In the genomic region with DNA sequence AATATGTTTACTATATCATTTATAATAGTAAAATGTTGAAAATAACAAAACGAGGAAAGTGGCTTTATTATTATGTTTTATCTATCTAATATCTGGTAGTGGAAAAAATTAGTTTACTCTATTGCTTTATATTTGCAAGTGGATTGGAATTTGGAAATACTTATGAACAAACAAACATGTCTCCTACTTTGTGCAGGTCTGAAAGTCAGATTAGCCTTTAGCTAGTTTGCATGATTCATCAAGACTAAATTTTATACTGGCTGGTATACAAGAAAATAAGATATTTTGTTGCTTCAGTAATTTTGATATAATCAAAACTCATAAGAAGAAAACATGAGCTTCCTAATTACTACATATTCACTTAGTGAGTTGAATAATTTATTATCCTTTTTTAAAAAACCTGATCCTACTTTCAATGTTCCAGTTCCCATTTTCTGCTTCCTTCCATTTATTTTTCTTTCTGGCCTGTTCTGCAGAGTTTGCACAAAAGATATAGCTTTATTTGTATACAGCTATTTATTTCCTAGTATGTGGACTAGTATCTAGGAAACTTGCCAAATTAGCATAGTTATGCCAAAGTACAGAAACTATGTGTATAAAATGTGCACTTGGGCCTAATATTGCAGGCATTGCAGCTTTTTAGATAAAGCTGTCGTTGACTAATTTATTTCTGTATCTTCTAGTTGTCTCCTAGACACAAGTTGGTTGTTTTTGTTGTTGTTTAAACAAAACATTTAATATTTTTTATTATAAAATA, we compare ENCODE assay signal across 17 cellular contexts.
"Had no signal": no experiment of that assay in that cellular context is flagged by ENCODE, and none has a peak within 500 bp of the region (broad histone marks: within the 10 kb centered on the region; RNA-seq: fewer than 3 reads in every experiment).

No MANE protein-coding gene starts in this region.

- H3K27ac ChIP-seq: left lung, SK-N-MC had no signal

- H3K4me2 ChIP-seq: smooth muscle cell had no signal

- H3K36me3 ChIP-seq: left lung had no signal

- H3K27me3 ChIP-seq: left lung had no signal

- H3K9me3 ChIP-seq: left lung had no signal

- ATAC-seq: activated CD4-positive, CD25-positive, alpha-beta regulatory T cell treated with anti-CD3 and anti-CD28 coated beads, Interleukin-2, amount 50 U/mL, for 24 hours; esophagus mucosa; left lung; natural killer cell; right cardiac atrium had no signal

- H3K4me1 ChIP-seq: left lung had no signal

- DNase-seq: activated naive CD8-positive, alpha-beta T cell treated with anti-CD3 and anti-CD28 coated beads, Interleukin-2, amount 10 ng/mL, durations not matched to agents 7 days and 5 days; aorta; cerebellar nuclear complex; foreskin fibroblast; left lung; natural killer cell; occipital lobe; right cardiac atrium; stimulated activated CD4-positive, alpha-beta T cell treated with anti-CD3 and anti-CD28 coated beads, Interleukin-4, amount 100 ng/mL, for 4 hours; stimulated activated CD8-positive, alpha-beta memory T cell treated with anti-CD3 and anti-CD28 coated beads, Interleukin-4, amount 100 ng/mL, for 48 hours; stimulated activated naive CD4-positive, alpha-beta T cell treated with Interleukin-2 at 50 U/mL for 16 hours; substantia nigra; trophoblast cell had no signal

- H3K4me3 ChIP-seq: left lung, SK-N-MC, smooth muscle cell had no signal
